ENCODE assay signal across 20 cellular contexts in the genomic region with DNA sequence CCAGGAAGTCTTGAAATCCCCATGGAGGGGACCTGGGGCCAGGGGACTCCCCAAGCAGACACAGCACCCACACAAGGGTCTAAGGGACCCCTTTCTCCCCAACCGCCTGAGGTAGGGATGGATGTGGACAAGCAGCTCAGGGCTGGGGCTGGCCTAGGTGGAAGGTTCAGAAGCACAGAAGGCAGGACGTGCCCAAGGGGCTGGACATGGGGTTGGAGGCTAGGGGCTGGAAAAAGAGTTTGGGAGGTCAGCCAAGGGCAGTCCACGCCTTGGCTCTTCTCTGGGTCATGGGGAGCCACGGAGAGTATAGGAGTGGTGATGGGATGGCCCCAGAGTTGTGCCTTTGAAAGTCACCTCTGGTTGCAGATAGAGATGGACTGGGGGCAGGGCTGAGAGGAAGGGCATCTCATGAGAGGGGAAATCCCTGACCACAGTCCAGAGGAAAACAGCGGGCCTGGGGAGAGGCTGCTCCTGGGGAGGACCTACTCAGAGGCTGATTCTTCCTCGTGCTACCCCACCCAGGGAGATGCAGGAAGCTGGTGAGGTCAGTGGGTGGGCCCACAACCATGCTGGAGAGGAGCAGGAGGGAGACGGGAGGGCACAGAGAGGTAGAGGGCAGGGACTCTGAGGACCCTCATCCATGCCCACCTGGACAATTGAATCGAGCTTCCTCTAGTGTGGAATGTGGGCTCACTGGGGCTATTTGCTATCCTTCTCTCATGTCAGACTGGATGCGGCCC. TPM values are rescaled to one million over a fixed set of nuclear protein-coding genes. Genes with fewer than 3 reads are reported as not detected.
"Had no signal": no experiment of that assay in that cellular context is flagged by ENCODE, and none has a peak within 500 bp of the region (broad histone marks: within the 10 kb centered on the region; RNA-seq: fewer than 3 reads in every experiment).

No MANE protein-coding gene starts in this region.

- H3K36me3 ChIP-seq: gastroesophageal sphincter, lower lobe of right lung, neutrophil, transverse colon had no signal

- H3K27ac ChIP-seq: lower lobe of right lung, neutrophil, transverse colon had no signal

- H3K4me3 Mint-ChIP-seq: activated CD4-positive, alpha-beta T cell treated with anti-CD3 and anti-CD28 coated beads, Interleukin-2, amount 10 ng/mL, durations not matched to agents 7 days and 5 days; mesothelial cell of epicardium; stimulated activated naive B cell treated with anti-CD40 and anti-IgM and Interleukin-4, amounts not matched to agents 10 μg/mL and 1 μg/mL and 100 μg/mL, for 72 hours; WTC11 had no signal

- H3K4me1 Mint-ChIP-seq: activated CD4-positive, alpha-beta T cell treated with anti-CD3 and anti-CD28 coated beads, Interleukin-2, amount 10 ng/mL, durations not matched to agents 7 days and 5 days had no signal

- H3K4me3 ChIP-seq: gastroesophageal sphincter, lower lobe of right lung, smooth muscle cell, transverse colon had no signal

- H3K9me3 Mint-ChIP-seq: activated CD4-positive, alpha-beta T cell treated with anti-CD3 and anti-CD28 coated beads, Interleukin-2, amount 10 ng/mL, durations not matched to agents 7 days and 5 days; activated naive CD4-positive, alpha-beta T cell treated with anti-CD3 and anti-CD28 coated beads, Interleukin-2, amount 50 U/mL, for 72 hours; mesothelial cell of epicardium; stimulated activated naive B cell treated with anti-CD40 and anti-IgM and Interleukin-4, amounts not matched to agents 10 μg/mL and 1 μg/mL and 100 μg/mL, for 72 hours; WTC11 had no signal

- H3K9me3 ChIP-seq: gastroesophageal sphincter, lower lobe of right lung, neutrophil, transverse colon had no signal

- DNase-seq: activated CD4-positive, alpha-beta T cell treated with anti-CD3 and anti-CD28 coated beads, Interleukin-2, amount 10 ng/mL, durations not matched to agents 7 days and 5 days; activated CD8-positive, alpha-beta memory T cell treated with anti-CD3 and anti-CD28 coated beads for 24 hours; activated effector memory CD4-positive, alpha-beta T cell treated with Interleukin-2 at 50 U/mL for 16 hours; activated T-cell treated with anti-CD3 and anti-CD28 coated beads, Interleukin-2, amount 50 U/mL, for 1 hour; amniotic stem cell; hypothalamus; lower lobe of right lung; stimulated activated naive B cell treated with anti-CD40 and anti-IgM and Interleukin-4, amounts not matched to agents 10 μg/mL and 1 μg/mL and 100 μg/mL, for 72 hours; substantia nigra; transverse colon had no signal

- H3K27ac Mint-ChIP-seq: activated CD4-positive, alpha-beta T cell treated with anti-CD3 and anti-CD28 coated beads, Interleukin-2, amount 10 ng/mL, durations not matched to agents 7 days and 5 days; activated naive CD4-positive, alpha-beta T cell treated with anti-CD3 and anti-CD28 coated beads, Interleukin-2, amount 50 U/mL, for 72 hours; mesothelial cell of epicardium; stimulated activated naive B cell treated with anti-CD40 and anti-IgM and Interleukin-4, amounts not matched to agents 10 μg/mL and 1 μg/mL and 100 μg/mL, for 72 hours; WTC11 had no signal

- ATAC-seq: gastroesophageal sphincter; lower lobe of right lung; SK-N-SH treated with all-trans-retinoic acid at 6 μM for 48 hours; stimulated activated naive B cell treated with anti-CD40 and anti-IgM and Interleukin-4, amounts not matched to agents 10 μg/mL and 1 μg/mL and 100 μg/mL, for 72 hours; WTC11 had no signal

- H3K36me3 Mint-ChIP-seq: activated naive CD4-positive, alpha-beta T cell treated with anti-CD3 and anti-CD28 coated beads, Interleukin-2, amount 50 U/mL, for 72 hours; mesothelial cell of epicardium; stimulated activated naive B cell treated with anti-CD40 and anti-IgM and Interleukin-4, amounts not matched to agents 10 μg/mL and 1 μg/mL and 100 μg/mL, for 72 hours; WTC11 had no signal

RNA-seq across cellular contexts. Expression of a gene that starts 2.5 kb away (rescaled TPM):
- total RNA-seq: activated CD4-positive, alpha-beta T cell treated with anti-CD3 and anti-CD28 coated beads, Interleukin-2, amount 10 ng/mL, durations not matched to agents 7 days and 5 days; activated naive CD4-positive, alpha-beta T cell treated with anti-CD3 and anti-CD28 coated beads, Interleukin-2, amount 50 U/mL, for 72 hours; myocyte; T-helper 1 cell treated with Interleukin-12 subunit alpha and Interleukin-12 subunit beta and Interleukin-4 antibody, amounts not matched to agents 30 ng/mL and 1 ng/mL, for 36 hours had no signal

RNA-seq across cellular contexts. Expression of a gene that starts 17.6 kb away (rescaled TPM):
- total RNA-seq: activated CD4-positive, alpha-beta T cell treated with anti-CD3 and anti-CD28 coated beads, Interleukin-2, amount 10 ng/mL, durations not matched to agents 7 days and 5 days; fibroblast of lung; smooth muscle cell; T-helper 1 cell treated with Interleukin-12 subunit alpha and Interleukin-12 subunit beta and Interleukin-4 antibody, amounts not matched to agents 30 ng/mL and 1 ng/mL, for 36 hours had no signal
- polyA plus RNA-seq: fibroblast of lung, smooth muscle cell had no signal

RNA-seq across cellular contexts. Expression of a gene that starts 48.2 kb away (rescaled TPM):
- total RNA-seq: activated CD4-positive, alpha-beta T cell treated with anti-CD3 and anti-CD28 coated beads, Interleukin-2, amount 10 ng/mL, durations not matched to agents 7 days and 5 days; activated naive CD4-positive, alpha-beta T cell treated with anti-CD3 and anti-CD28 coated beads, Interleukin-2, amount 50 U/mL, for 72 hours; T-helper 1 cell treated with Interleukin-12 subunit alpha and Interleukin-12 subunit beta and Interleukin-4 antibody, amounts not matched to agents 30 ng/mL and 1 ng/mL, for 36 hours had no signal

RNA-seq across cellular contexts. Expression of a gene that starts 51.3 kb away (rescaled TPM):
- total RNA-seq: gastroesophageal sphincter had no signal
